Comparison of ENCODE assay signal across 11 cellular contexts in the genomic region with DNA sequence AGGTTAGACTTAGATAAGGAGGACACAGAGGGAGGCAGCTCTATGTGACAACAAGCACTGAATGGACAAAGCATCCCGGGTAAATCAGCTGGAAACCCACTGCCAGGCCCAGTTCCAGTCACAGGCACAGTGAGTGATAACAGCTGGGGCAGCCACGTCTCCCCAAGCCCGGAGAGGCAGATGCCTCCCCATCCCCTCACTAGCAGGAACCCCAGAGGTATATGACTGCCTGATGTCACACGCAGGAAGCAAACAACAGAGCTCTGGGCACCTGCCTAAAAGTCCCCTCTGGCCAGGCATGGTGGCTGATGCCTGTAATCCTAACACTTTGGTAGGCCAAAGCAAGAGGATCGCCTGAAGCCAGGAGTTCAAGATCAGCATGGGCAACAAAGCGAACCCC. TPM values are rescaled to one million over a fixed set of nuclear protein-coding genes. Genes with fewer than 3 reads are reported as not detected.
A peak's percentile ranks its signal among the peaks of the same experiment; 100 is the strongest.
DNase-seq lines count a peak whose midpoint lies in the region; ATAC-seq and TF ChIP-seq lines count a peak whose summit lies in the region.
"Had no signal": no experiment of that assay in that cellular context is flagged by ENCODE, and none has a peak within 500 bp of the region (broad histone marks: within the 10 kb centered on the region; RNA-seq: fewer than 3 reads in every experiment).

No MANE protein-coding gene starts in this region.

- H3K9ac ChIP-seq in SK-N-SH, result no peak overlapping the region

- no peak for TF ChIP-seq EP300 in SK-N-SH (IDR thresholded peaks at IDR 0.05; ENCODE audit: borderline replicate concordance in 1 of 2, low read depth in 1 of 2, low read length in 1 of 2)

- H3K9me2 ChIP-seq in SK-N-SH, result no peaks in the 10 kb centered on the region

- no peaks in the 10 kb centered on the region for H3K9me3 ChIP-seq in SK-N-SH
- H3K9me3 ChIP-seq: ascending aorta had no signal

- CTCF ChIA-PET in SK-N-SH (lab: Yijun Ruan, JAX), result interaction anchor here (1.1 to 31.8 kb wide), 5 partner anchors 16 to 104 kb away, joined by 4 to 555 read pairs (median 5); partner anchors contain the start of gene RMDN3

- H3K4me1 ChIP-seq in SK-N-SH (ENCODE audit: control insufficient read depth in 1 of 2, insufficient read depth in 2 of 2, low read depth in 1 of 2, low read length in 1 of 2), result peaks cover 2 to 12% of the 10 kb centered on the region in 2 experiments; a peak in 3 of 4 replicates

- no peak for ATAC-seq in stimulated activated naive B cell treated with anti-CD40 and anti-IgM and Interleukin-4, amounts not matched to agents 10 μg/mL and 1 μg/mL and 100 μg/mL, for 72 hours (replicated peaks)

- peak overlapping the region in 5 of 6 donors; percentile 71 to 90 (median 84) for H3K27ac Mint-ChIP-seq in immature natural killer cell
- peak overlapping the region; percentile 25 for H3K27ac Mint-ChIP-seq in stimulated activated naive B cell treated with anti-CD40 and anti-IgM and Interleukin-4, amounts not matched to agents 10 μg/mL and 1 μg/mL and 100 μg/mL, for 72 hours

- DNase-seq in DMS53 (lab: John Stamatoyannopoulos, UW) (peak; percentile 83), DMS53 treated with DMSO at 0.1 percent for 48 hours (lab: John Stamatoyannopoulos, UW; ENCODE audit: unreplicated experiment) (no peak), SK-N-SH (no peak), immature natural killer cell (no peak), A172 (ENCODE audit: low spot score) (no peak), NCI-H524 (lab: John Stamatoyannopoulos, UW) (no peak), C1 segment of cervical spinal cord (lab: John Stamatoyannopoulos, UW) (no peak)
- no peak for DNase-seq in stimulated activated naive B cell treated with anti-CD40 and anti-IgM and Interleukin-4, amounts not matched to agents 10 μg/mL and 1 μg/mL and 100 μg/mL, for 72 hours

- peaks cover under 1 to 5% (median 1%) of the 10 kb centered on the region in 3 donors for H3K36me3 Mint-ChIP-seq in immature natural killer cell
- peaks cover 5 to 6% of the 10 kb centered on the region in 2 donors for H3K36me3 Mint-ChIP-seq in stimulated activated naive B cell treated with anti-CD40 and anti-IgM and Interleukin-4, amounts not matched to agents 10 μg/mL and 1 μg/mL and 100 μg/mL, for 72 hours
- H3K36me3 Mint-ChIP-seq: IgD-negative memory B cell had no signal

- TF ChIP-seq CTCF in SK-N-SH (IDR thresholded peaks at IDR 0.05), result no peak

- peaks cover 25 to 27% of the 10 kb centered on the region in 2 donors for H3K4me1 Mint-ChIP-seq in immature natural killer cell
- peaks cover 18 to 25% of the 10 kb centered on the region in 2 donors for H3K4me1 Mint-ChIP-seq in stimulated activated naive B cell treated with anti-CD40 and anti-IgM and Interleukin-4, amounts not matched to agents 10 μg/mL and 1 μg/mL and 100 μg/mL, for 72 hours

- no peak overlapping the region for H2AFZ ChIP-seq in SK-N-SH (ENCODE audit: low read depth)

- no peak for TF ChIP-seq RAD21 in SK-N-SH (IDR thresholded peaks at IDR 0.05; ENCODE audit: low read length)

- peak overlapping the region in 2 of 5 donors; percentile 2 to 63 for H3K4me3 Mint-ChIP-seq in immature natural killer cell
- no peak overlapping the region for H3K4me3 Mint-ChIP-seq in stimulated activated naive B cell treated with anti-CD40 and anti-IgM and Interleukin-4, amounts not matched to agents 10 μg/mL and 1 μg/mL and 100 μg/mL, for 72 hours
- H3K4me3 Mint-ChIP-seq: IgD-negative memory B cell had no signal

- peaks cover 0 to 5% of the 10 kb centered on the region in 2 experiments for H3K36me3 ChIP-seq in SK-N-SH (replicated peaks in 1 of 2; ENCODE audit: control insufficient read depth in 1 of 2, insufficient read depth in 2 of 2, low read length in 1 of 2)

- POLR2A ChIA-PET in SK-N-SH (lab: Yijun Ruan, JAX), result no interaction called here

- H3K27me3 ChIP-seq in SK-N-SH (ENCODE audit: insufficient read depth), result no peaks in the 10 kb centered on the region
- H3K27me3 ChIP-seq: ascending aorta had no signal

- H3K4me3 ChIP-seq in SK-N-SH (ENCODE audit: low read depth in 2 of 2, low read length in 1 of 2), result no peak overlapping the region
- H3K4me3 ChIP-seq: ascending aorta, lung had no signal

- peak overlapping the region; percentile 54; the same call in 1 of the 2 replicates for H3K4me2 ChIP-seq in SK-N-SH

- H3K27me3 Mint-ChIP-seq in immature natural killer cell (ENCODE audit: low read depth in 3 of 3), result peaks cover 0 to 4% (median 0%) of the 10 kb centered on the region in 3 donors
- no peaks in the 10 kb centered on the region for H3K27me3 Mint-ChIP-seq in stimulated activated naive B cell treated with anti-CD40 and anti-IgM and Interleukin-4, amounts not matched to agents 10 μg/mL and 1 μg/mL and 100 μg/mL, for 72 hours
- H3K27me3 Mint-ChIP-seq: IgD-negative memory B cell had no signal

- no peaks in the 10 kb centered on the region for H3K9me3 Mint-ChIP-seq in immature natural killer cell
- H3K9me3 Mint-ChIP-seq in stimulated activated naive B cell treated with anti-CD40 and anti-IgM and Interleukin-4, amounts not matched to agents 10 μg/mL and 1 μg/mL and 100 μg/mL, for 72 hours, result no peaks in the 10 kb centered on the region
- H3K9me3 Mint-ChIP-seq: IgD-negative memory B cell had no signal

- H3F3A ChIP-seq in SK-N-SH (replicated peaks; ENCODE audit: insufficient read depth), result peaks cover 4% of the 10 kb centered on the region

- H3K27ac ChIP-seq in SK-N-SH (ENCODE audit: low read depth in 2 of 2, low read length in 1 of 2), result peak overlapping the region in 1 of 2 experiments; percentile 61; a peak in 1 of 4 replicates
- H3K27ac ChIP-seq: ascending aorta had no signal

- 57% methylated on average over 5 of the region's 6 CpGs for WGBS in SK-N-SH (ENCODE audit: low lambda C conversion rate)

- peaks cover 64% of the 10 kb centered on the region for H3K79me2 ChIP-seq in SK-N-SH (ENCODE audit: insufficient read depth)

- peaks cover 19% of the 10 kb centered on the region for H4K20me1 ChIP-seq in SK-N-SH (ENCODE audit: insufficient read depth)

TF ChIP-seq in SK-N-SH, 30 proteins besides CTCF, POLR2A, EP300 and RAD21 (continues in another document):
- no peak for TF ChIP-seq TEAD4 (IDR thresholded peaks at IDR 0.05; ENCODE audit: borderline replicate concordance, insufficient read depth)
- no peak for TF ChIP-seq PBX3 (IDR thresholded peaks at IDR 0.05)
- TF ChIP-seq FOSL2 (IDR thresholded peaks at IDR 0.05; ENCODE audit: borderline replicate concordance, low read depth), result no peak
- TF ChIP-seq USF1 (IDR thresholded peaks at IDR 0.05; ENCODE audit: borderline replicate concordance, low read depth), result no peak
- no peak for TF ChIP-seq MXI1 (IDR thresholded peaks at IDR 0.05; ENCODE audit: low read depth, low read length)
- no peak for TF ChIP-seq YY1 (IDR thresholded peaks at IDR 0.05; ENCODE audit: low read depth)
- TF ChIP-seq GATA2 (CRISPR knock-in tag; IDR thresholded peaks at IDR 0.05), result no peak
- TF ChIP-seq TAF1 (IDR thresholded peaks at IDR 0.05; ENCODE audit: borderline replicate concordance, low read depth, low read length), result no peak

RNA-seq across cellular contexts. Expression of gene C15orf62, which starts 18.2 kb away (rescaled TPM):
- polyA plus RNA-seq in SK-N-SH (2012; rRNA removed) (0.06 TPM in 1 of 2 replicates, not detected in the other), immature natural killer cell (under 1 TPM in 2 of 3 donors, not detected in 1; 0.08 to 0.12 TPM)
- polyA plus RNA-seq in SK-N-SH (2012; cell fraction: cytosol; rRNA removed), result 0.01 and 0.03 TPM in 2 replicates
- polyA plus RNA-seq in SK-N-SH (2012; cell fraction: nucleus; rRNA removed), result 0.08 and 0.19 TPM in 2 replicates
- 0.09 and 0.31 TPM in 2 replicates for total RNA-seq in A172 (2014; rRNA removed; shearing (Covaris generic))
- total RNA-seq: ascending aorta had no signal

RNA-seq across cellular contexts. Expression of gene ZFYVE19, which starts 18.9 kb away (rescaled TPM):
- 35.5 and 37.8 TPM in 2 replicates for polyA plus RNA-seq in SK-N-SH (2012; rRNA removed)
- 16.8 and 22.1 TPM in 2 replicates for polyA plus RNA-seq in SK-N-SH (2012; cell fraction: cytosol; rRNA removed)
- 141 and 176 TPM in 2 replicates for polyA plus RNA-seq in SK-N-SH (2012; cell fraction: nucleus; rRNA removed)
- polyA plus RNA-seq in immature natural killer cell, result 10 to 100 TPM; 12.8 to 22.0 (median 20.9) TPM
- total RNA-seq in A172 (2014; rRNA removed; shearing (Covaris generic)), result 24.6 and 36.2 TPM in 2 replicates

RNA-seq across cellular contexts. Expression of gene DNAJC17, which starts 19.3 kb away (rescaled TPM):
- polyA plus RNA-seq in SK-N-SH (2012; rRNA removed) (53.1 and 61.6 TPM in 2 replicates), immature natural killer cell (10 to 100 TPM; 25.6 to 62.8 (median 34.7) TPM)
- polyA plus RNA-seq in SK-N-SH (2012; cell fraction: cytosol; rRNA removed), result 48.6 and 49.2 TPM in 2 replicates
- polyA plus RNA-seq in SK-N-SH (2012; cell fraction: nucleus; rRNA removed), result 96.1 and 113 TPM in 2 replicates
- total RNA-seq in A172 (2014; rRNA removed; shearing (Covaris generic)), result 36.8 and 63.8 TPM in 2 replicates

RNA-seq across cellular contexts. Expression of gene GCHFR, which starts 24.1 kb away (rescaled TPM):
- 0.60 and 0.67 TPM in 2 replicates for polyA plus RNA-seq in SK-N-SH (2012; rRNA removed)
- polyA plus RNA-seq in SK-N-SH (2012; cell fraction: cytosol; rRNA removed), result 0.41 and 0.66 TPM in 2 replicates
- polyA plus RNA-seq in SK-N-SH (2012; cell fraction: nucleus; rRNA removed), result 0.12 and 0.18 TPM in 2 replicates
- polyA plus RNA-seq in immature natural killer cell, result 100 to 1,000 TPM; 183 to 303 (median 230) TPM
- 1.6 TPM in 1 of 2 replicates, not detected in the other for total RNA-seq in A172 (2014; rRNA removed; shearing (Covaris generic))

RNA-seq across cellular contexts. Expression of gene RMDN3, which starts 32.9 kb away (rescaled TPM):
- polyA plus RNA-seq in SK-N-SH (2012; rRNA removed), result 30.0 and 33.0 TPM in 2 replicates
- polyA plus RNA-seq in SK-N-SH (2012; cell fraction: cytosol; rRNA removed), result 26.4 and 28.8 TPM in 2 replicates
- 33.0 and 39.1 TPM in 2 replicates for polyA plus RNA-seq in SK-N-SH (2012; cell fraction: nucleus; rRNA removed)
- polyA plus RNA-seq in immature natural killer cell, result 100 to 1,000 TPM in 2 of 3 donors, 10 to 100 TPM in 1; 44.6 to 118 (median 110) TPM
- 19.3 and 20.2 TPM in 2 replicates for total RNA-seq in A172 (2014; rRNA removed; shearing (Covaris generic))
